Comparison of ENCODE assay signal across 4 cellular contexts in genomic region chr1:202191391-202191790, GRCh38. TPM values are rescaled to one million over a fixed set of nuclear protein-coding genes. Genes with fewer than 3 reads are reported as not detected.
"Had no signal": no experiment of that assay in that cellular context is flagged by ENCODE, and none has a peak within 500 bp of the region (broad histone marks: within the 10 kb centered on the region; RNA-seq: fewer than 3 reads in every experiment).

No MANE protein-coding gene starts in this region.

RNA-seq across cellular contexts. Expression of gene LGR6, which starts 2.2 kb away (rescaled TPM):
- total RNA-seq: HepG2, HT1080, IMR-90 had no signal
- polyA plus RNA-seq: IgD-negative memory B cell, IMR-90 had no signal

RNA-seq across cellular contexts. Expression of gene PTPN7, which starts 31.0 kb away (rescaled TPM):
- total RNA-seq: HepG2, HT1080, IMR-90 had no signal
- polyA plus RNA-seq: HepG2 had no signal
